In genomic region chr3:123449986-123450474, GRCh38 we compare ENCODE assay signal across 9 cellular contexts. TPM values are rescaled to one million over a fixed set of nuclear protein-coding genes. Genes with fewer than 3 reads are reported as not detected.
DNase-seq lines count a peak whose midpoint lies in the region; ATAC-seq lines count a peak whose summit lies in the region.
"Had no signal": no experiment of that assay in that cellular context is flagged by ENCODE, and none has a peak within 500 bp of the region (broad histone marks: within the 10 kb centered on the region; RNA-seq: fewer than 3 reads in every experiment).

No MANE protein-coding gene starts in this region.

- H3K27me3 ChIP-seq in H7 (ENCODE audit: control insufficient read depth, insufficient read depth, low read length) = peaks cover 51% of the 10 kb centered on the region
- H3K27me3 ChIP-seq in iPS-18a (ENCODE audit: control insufficient read depth, insufficient read depth, low read length) = peaks cover 56% of the 10 kb centered on the region

- H3K27ac Mint-ChIP-seq in activated naive CD8-positive, alpha-beta T cell treated with anti-CD3 and anti-CD28 coated beads, Interleukin-2, amount 50 U/mL, for 24 hours = no peak overlapping the region

- H3K4me3 ChIP-seq in H7 (ENCODE audit: insufficient read depth, low read depth, low read length) (peak overlapping the region; percentile 59), iPS-18a (ENCODE audit: low read length) (peak overlapping the region; percentile 58), skeletal muscle cell (ENCODE audit: low read depth, low read length) (peak overlapping the region; percentile 52)

- H3K4me3 Mint-ChIP-seq in activated naive CD8-positive, alpha-beta T cell treated with anti-CD3 and anti-CD28 coated beads, Interleukin-2, amount 50 U/mL, for 24 hours = peak overlapping the region; percentile 14

- H3K27ac ChIP-seq in iPS-18a (ENCODE audit: low read length) = no peak overlapping the region
- H3K27ac ChIP-seq: KMS-11 had no signal

- DNase-seq in H7 (peak; percentile 87), skeletal muscle cell (ENCODE audit: low read depth) (no peak), NOMO-1 treated with dmso at 0.1 percent for 144 hours (lab: John Stamatoyannopoulos, UW; ENCODE audit: unreplicated experiment) (no peak), A172 (ENCODE audit: low spot score) (no peak)
- DNase-seq in activated naive CD8-positive, alpha-beta T cell treated with anti-CD3 and anti-CD28 coated beads, Interleukin-2, amount 50 U/mL, for 24 hours = no peak
- no peak for DNase-seq in central memory CD4-positive, alpha-beta T cell

- H3K36me3 ChIP-seq in H7 (replicated peaks; ENCODE audit: control insufficient read depth, insufficient read depth, low read length) (no peaks in the 10 kb centered on the region), iPS-18a (ENCODE audit: control insufficient read depth, low read depth, low read length) (no peaks in the 10 kb centered on the region)

- H3K27me3 Mint-ChIP-seq in activated naive CD8-positive, alpha-beta T cell treated with anti-CD3 and anti-CD28 coated beads, Interleukin-2, amount 50 U/mL, for 24 hours = peaks cover 49% of the 10 kb centered on the region

- no peaks in the 10 kb centered on the region for H3K4me1 Mint-ChIP-seq in activated naive CD8-positive, alpha-beta T cell treated with anti-CD3 and anti-CD28 coated beads, Interleukin-2, amount 50 U/mL, for 24 hours

- H3K9ac ChIP-seq in iPS-18a (ENCODE audit: low read length) = no peak overlapping the region
- H3K9ac ChIP-seq: KMS-11 had no signal

- no peaks in the 10 kb centered on the region for H3K9me3 ChIP-seq in iPS-18a (ENCODE audit: control insufficient read depth, low read depth, low read length)

- H3K9me3 Mint-ChIP-seq in activated naive CD8-positive, alpha-beta T cell treated with anti-CD3 and anti-CD28 coated beads, Interleukin-2, amount 50 U/mL, for 24 hours = no peaks in the 10 kb centered on the region

- no peak for ATAC-seq in activated naive CD8-positive, alpha-beta T cell treated with anti-CD3 and anti-CD28 coated beads, Interleukin-2, amount 50 U/mL, for 24 hours
- ATAC-seq in GM18498 (IDR thresholded peaks at IDR 0.05; ENCODE audit: unreplicated experiment) = no peak

- no peaks in the 10 kb centered on the region for H3K4me1 ChIP-seq in iPS-18a (ENCODE audit: control insufficient read depth, low read depth, low read length)

- no peaks in the 10 kb centered on the region for H3K36me3 Mint-ChIP-seq in activated naive CD8-positive, alpha-beta T cell treated with anti-CD3 and anti-CD28 coated beads, Interleukin-2, amount 50 U/mL, for 24 hours (ENCODE audit: low read depth)

RNA-seq across cellular contexts. Expression of gene ADCY5, which starts 1.1 kb away (rescaled TPM):
- total RNA-seq in H7 (2014; rRNA removed; shearing (Covaris generic)) = 2.4 and 5.1 TPM in 2 replicates
- 0.84 and 0.90 TPM in 2 replicates for total RNA-seq in A172 (2014; rRNA removed; shearing (Covaris generic))
